In the genomic region with DNA sequence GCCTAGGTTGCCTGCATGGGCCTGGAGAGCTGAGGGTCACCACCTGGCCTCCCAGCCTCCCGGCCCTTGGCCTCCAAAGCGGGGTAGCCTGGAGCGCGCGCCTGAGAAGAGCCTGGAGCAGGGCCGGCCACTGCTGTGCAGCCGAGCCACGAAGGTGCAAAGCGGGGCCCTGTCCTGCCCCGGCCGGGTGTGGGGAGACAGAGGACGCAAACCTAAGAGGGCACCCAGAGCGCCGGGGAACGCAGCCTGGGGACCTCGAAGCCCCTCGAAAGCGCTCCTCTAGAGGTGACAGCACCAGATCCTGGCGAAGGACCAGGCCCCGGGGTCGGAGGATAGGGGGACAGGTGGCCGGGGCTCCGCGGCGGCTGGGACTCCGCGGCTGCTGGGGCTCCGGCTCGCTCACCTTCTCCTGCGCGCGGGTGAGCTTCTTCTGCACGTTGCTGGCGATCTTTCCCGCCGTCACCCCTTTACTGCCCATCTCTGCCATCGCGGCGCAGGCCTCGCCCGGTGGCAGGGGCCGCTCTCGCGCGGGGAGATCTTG, we compare ENCODE assay signal across 8 cellular contexts. TPM values are rescaled to one million over a fixed set of nuclear protein-coding genes. Genes with fewer than 3 reads are reported as not detected.
A peak's percentile ranks its signal among the peaks of the same experiment; 100 is the strongest.
DNase-seq lines count a peak whose midpoint lies in the region; ATAC-seq, FAIRE-seq and TF ChIP-seq lines count a peak whose summit lies in the region.

No MANE protein-coding gene starts in this region.

- POLR2A ChIA-PET in WTC11 (lab: Charles Lee): interaction anchor here (0.6 to 2.3 kb wide), 6 partner anchors 12 to 289 kb away, joined by 3 to 9 read pairs (median 3); no protein-coding TSS in a partner anchor

- no peaks in the 10 kb centered on the region for H3K9me3 Mint-ChIP-seq in WTC11

- no peaks in the 10 kb centered on the region for H3K36me3 ChIP-seq in neuron (ENCODE audit: insufficient read depth, low read length)

- H3K4me1 Mint-ChIP-seq in WTC11: peaks cover 26% of the 10 kb centered on the region

- no peaks in the 10 kb centered on the region for H3K9me3 ChIP-seq in neuron (ENCODE audit: low read length)

- CTCF ChIA-PET in WTC11 (lab: Charles Lee): interaction anchor here (0.6 to 4.2 kb wide), 17 partner anchors 10 to 947 kb away, joined by 3 to 33 read pairs (median 4); no protein-coding TSS in a partner anchor

- no peak for FAIRE-seq in D721Med (lab: Jason Lieb, UNC)

- peaks cover 10% of the 10 kb centered on the region for H3K4me1 ChIP-seq in neuron (ENCODE audit: insufficient read depth, low read length)

- peak overlapping the region; percentile 94 for H2AFZ ChIP-seq in neuron (ENCODE audit: low read depth, low read length)

- DNase-seq in 8988T (peak; percentile 67), WTC11 (ENCODE audit: low spot score) (peak; percentile 51), fibroblast of the aortic adventitia (ENCODE audit: low read depth) (peak; percentile 25), D721Med (ENCODE audit: insufficient read length, low spot score) (no peak), NCI-H1436 treated with DMSO at 0.1 percent for 48 hours (lab: John Stamatoyannopoulos, UW) (no peak)

- ATAC-seq in GM18907 (IDR thresholded peaks at IDR 0.05; ENCODE audit: unreplicated experiment) (peak; percentile 25), HG03103 (IDR thresholded peaks at IDR 0.05; ENCODE audit: low read depth, unreplicated experiment) (peak; percentile 8), WTC11 (peak; percentile 17)

- H3K27me3 Mint-ChIP-seq in WTC11 (ENCODE audit: low read depth): peaks cover 3% of the 10 kb centered on the region; the same call in 1 of the 2 replicates

- TF ChIP-seq CTCF in WTC11 (IDR thresholded peaks at IDR 0.05) (no peak), fibroblast of the aortic adventitia (IDR thresholded peaks at IDR 0.05; ENCODE audit: insufficient read depth, low read length) (no peak), D721Med (IDR thresholded peaks at IDR 0.05; ENCODE audit: insufficient read depth, missing control alignments) (no peak)

- no peaks in the 10 kb centered on the region for H3K27me3 ChIP-seq in neuron (ENCODE audit: insufficient read depth, low read length)

- H3K4me3 ChIP-seq in fibroblast of the aortic adventitia (ENCODE audit: low read depth, low read length) (peak overlapping the region; percentile 91), neuron (ENCODE audit: low read length) (peak overlapping the region; percentile 80)

- H3K4me3 Mint-ChIP-seq in WTC11: peak overlapping the region; percentile 69

- no peaks in the 10 kb centered on the region for H3K36me3 Mint-ChIP-seq in WTC11

- H3K27ac Mint-ChIP-seq in WTC11: no peak overlapping the region

TF ChIP-seq in WTC11, 78 proteins besides CTCF, POLR2A, EP300 and RAD21:
- no peak for TF ChIP-seq ZNF416 (CRISPR knock-in tag; IDR thresholded peaks at IDR 0.05)
- TF ChIP-seq, protein P1, sequence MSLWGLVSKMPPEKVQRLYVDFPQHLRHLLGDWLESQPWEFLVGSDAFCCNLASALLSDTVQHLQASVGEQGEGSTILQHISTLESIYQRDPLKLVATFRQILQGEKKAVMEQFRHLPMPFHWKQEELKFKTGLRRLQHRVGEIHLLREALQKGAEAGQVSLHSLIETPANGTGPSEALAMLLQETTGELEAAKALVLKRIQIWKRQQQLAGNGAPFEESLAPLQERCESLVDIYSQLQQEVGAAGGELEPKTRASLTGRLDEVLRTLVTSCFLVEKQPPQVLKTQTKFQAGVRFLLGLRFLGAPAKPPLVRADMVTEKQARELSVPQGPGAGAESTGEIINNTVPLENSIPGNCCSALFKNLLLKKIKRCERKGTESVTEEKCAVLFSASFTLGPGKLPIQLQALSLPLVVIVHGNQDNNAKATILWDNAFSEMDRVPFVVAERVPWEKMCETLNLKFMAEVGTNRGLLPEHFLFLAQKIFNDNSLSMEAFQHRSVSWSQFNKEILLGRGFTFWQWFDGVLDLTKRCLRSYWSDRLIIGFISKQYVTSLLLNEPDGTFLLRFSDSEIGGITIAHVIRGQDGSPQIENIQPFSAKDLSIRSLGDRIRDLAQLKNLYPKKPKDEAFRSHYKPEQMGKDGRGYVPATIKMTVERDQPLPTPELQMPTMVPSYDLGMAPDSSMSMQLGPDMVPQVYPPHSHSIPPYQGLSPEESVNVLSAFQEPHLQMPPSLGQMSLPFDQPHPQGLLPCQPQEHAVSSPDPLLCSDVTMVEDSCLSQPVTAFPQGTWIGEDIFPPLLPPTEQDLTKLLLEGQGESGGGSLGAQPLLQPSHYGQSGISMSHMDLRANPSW (CRISPR knock-in tag; conservative IDR thresholded peaks at IDR 0.05; ENCODE audit: low read depth): no peak
- TF ChIP-seq FOXP1 (CRISPR knock-in tag; IDR thresholded peaks at IDR 0.05; ENCODE audit: borderline replicate concordance): peak; percentile 83; the same call in 1 of the 2 replicates
- TF ChIP-seq ZNF317 (CRISPR knock-in tag; IDR thresholded peaks at IDR 0.05; ENCODE audit: borderline replicate concordance, low read depth): no peak
- TF ChIP-seq SMAD4 (CRISPR knock-in tag; IDR thresholded peaks at IDR 0.05): 0 out of 2 replicates have a peak, but pooled peaks have one; percentile 46
- TF ChIP-seq, protein P2, sequence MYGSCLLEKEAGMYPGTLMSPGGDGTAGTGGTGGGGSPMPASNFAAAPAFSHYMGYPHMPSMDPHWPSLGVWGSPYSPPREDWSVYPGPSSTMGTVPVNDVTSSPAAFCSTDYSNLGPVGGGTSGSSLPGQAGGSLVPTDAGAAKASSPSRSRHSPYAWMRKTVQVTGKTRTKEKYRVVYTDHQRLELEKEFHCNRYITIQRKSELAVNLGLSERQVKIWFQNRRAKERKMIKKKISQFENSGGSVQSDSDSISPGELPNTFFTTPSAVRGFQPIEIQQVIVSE (CRISPR knock-in tag; IDR thresholded peaks at IDR 0.05; ENCODE audit: borderline replicate concordance): no peak
- 0 out of 2 replicates have a peak, but pooled peaks have one; percentile 7 for TF ChIP-seq JUN (CRISPR knock-in tag; IDR thresholded peaks at IDR 0.05)
- TF ChIP-seq ETV6 (CRISPR knock-in tag; IDR thresholded peaks at IDR 0.05): peak; percentile 32; the same call in 1 of the 2 replicates
- TF ChIP-seq, protein P3, sequence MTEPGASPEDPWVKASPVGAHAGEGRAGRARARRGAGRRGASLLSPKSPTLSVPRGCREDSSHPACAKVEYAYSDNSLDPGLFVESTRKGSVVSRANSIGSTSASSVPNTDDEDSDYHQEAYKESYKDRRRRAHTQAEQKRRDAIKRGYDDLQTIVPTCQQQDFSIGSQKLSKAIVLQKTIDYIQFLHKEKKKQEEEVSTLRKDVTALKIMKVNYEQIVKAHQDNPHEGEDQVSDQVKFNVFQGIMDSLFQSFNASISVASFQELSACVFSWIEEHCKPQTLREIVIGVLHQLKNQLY (CRISPR knock-in tag; IDR thresholded peaks at IDR 0.05): no peak
- TF ChIP-seq, protein P4, sequence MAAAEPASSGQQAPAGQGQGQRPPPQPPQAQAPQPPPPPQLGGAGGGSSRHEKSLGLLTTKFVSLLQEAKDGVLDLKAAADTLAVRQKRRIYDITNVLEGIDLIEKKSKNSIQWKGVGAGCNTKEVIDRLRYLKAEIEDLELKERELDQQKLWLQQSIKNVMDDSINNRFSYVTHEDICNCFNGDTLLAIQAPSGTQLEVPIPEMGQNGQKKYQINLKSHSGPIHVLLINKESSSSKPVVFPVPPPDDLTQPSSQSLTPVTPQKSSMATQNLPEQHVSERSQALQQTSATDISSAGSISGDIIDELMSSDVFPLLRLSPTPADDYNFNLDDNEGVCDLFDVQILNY (CRISPR knock-in tag; IDR thresholded peaks at IDR 0.05): 0 out of 2 replicates have a peak, but pooled peaks have one; percentile 27
- TF ChIP-seq, protein P5, sequence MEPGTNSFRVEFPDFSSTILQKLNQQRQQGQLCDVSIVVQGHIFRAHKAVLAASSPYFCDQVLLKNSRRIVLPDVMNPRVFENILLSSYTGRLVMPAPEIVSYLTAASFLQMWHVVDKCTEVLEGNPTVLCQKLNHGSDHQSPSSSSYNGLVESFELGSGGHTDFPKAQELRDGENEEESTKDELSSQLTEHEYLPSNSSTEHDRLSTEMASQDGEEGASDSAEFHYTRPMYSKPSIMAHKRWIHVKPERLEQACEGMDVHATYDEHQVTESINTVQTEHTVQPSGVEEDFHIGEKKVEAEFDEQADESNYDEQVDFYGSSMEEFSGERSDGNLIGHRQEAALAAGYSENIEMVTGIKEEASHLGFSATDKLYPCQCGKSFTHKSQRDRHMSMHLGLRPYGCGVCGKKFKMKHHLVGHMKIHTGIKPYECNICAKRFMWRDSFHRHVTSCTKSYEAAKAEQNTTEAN (CRISPR knock-in tag; IDR thresholded peaks at IDR 0.05): 0 out of 2 replicates have a peak, but pooled peaks have one; percentile 54
- no peak for TF ChIP-seq MYBL2 (CRISPR knock-in tag; IDR thresholded peaks at IDR 0.05)
- no peak for TF ChIP-seq ZNF219 (CRISPR knock-in tag; IDR thresholded peaks at IDR 0.05; ENCODE audit: borderline replicate concordance)
- TF ChIP-seq, protein P6, sequence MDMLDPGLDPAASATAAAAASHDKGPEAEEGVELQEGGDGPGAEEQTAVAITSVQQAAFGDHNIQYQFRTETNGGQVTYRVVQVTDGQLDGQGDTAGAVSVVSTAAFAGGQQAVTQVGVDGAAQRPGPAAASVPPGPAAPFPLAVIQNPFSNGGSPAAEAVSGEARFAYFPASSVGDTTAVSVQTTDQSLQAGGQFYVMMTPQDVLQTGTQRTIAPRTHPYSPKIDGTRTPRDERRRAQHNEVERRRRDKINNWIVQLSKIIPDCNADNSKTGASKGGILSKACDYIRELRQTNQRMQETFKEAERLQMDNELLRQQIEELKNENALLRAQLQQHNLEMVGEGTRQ (CRISPR knock-in tag; IDR thresholded peaks at IDR 0.05): no peak
- TF ChIP-seq ZNF232 (CRISPR knock-in tag; IDR thresholded peaks at IDR 0.05): no peak

RNA-seq across cellular contexts. Expression of a gene that starts 0.4 kb away (rescaled TPM):
- total RNA-seq in WTC11 (2021): 38.9 to 42.5 TPM (median 41.6 TPM) in 3 replicates
- 45.8 and 68.7 TPM in 2 replicates for total RNA-seq in fibroblast of the aortic adventitia (ENCODE audit: low replicate concordance)

Comparison
In these comparisons a context has a peak if more than half of its experiments do, and no peak if none do; other contexts are left out.
1. DNase-seq: peak in 8988T (single experiment), WTC11 (single experiment) and fibroblast of the aortic adventitia (single experiment); none in D721Med (single experiment) and NCI-H1436 treated with DMSO at 0.1 percent for 48 hours (single experiment).
2. Peak in every context shown above with its lines, with median percentiles within 50 percentile points of each other: ATAC-seq.